Comparison of ENCODE assay signal across 1 cellular context in genomic region chr1:150997126-150997872, GRCh38.
TF ChIP-seq lines count a peak whose summit lies in the region.

No MANE protein-coding gene starts in this region.

TF ChIP-seq in IMR-90, 13 proteins besides CTCF, POLR2A, EP300 and RAD21:
- TF ChIP-seq RCOR1 (IDR thresholded peaks at IDR 0.05; ENCODE audit: insufficient replicate concordance, low read length): no peak
- TF ChIP-seq BHLHE40 (IDR thresholded peaks at IDR 0.05; ENCODE audit: low read depth, low read length): no peak
- no peak for TF ChIP-seq FOS (IDR thresholded peaks at IDR 0.05; ENCODE audit: low read depth, low read length)
- no peak for TF ChIP-seq USF2 (IDR thresholded peaks at IDR 0.05; ENCODE audit: low read depth, low read length)
- no peak for TF ChIP-seq ELK1 (IDR thresholded peaks at IDR 0.05; ENCODE audit: borderline replicate concordance, low read depth, low read length)
- TF ChIP-seq RFX5 (IDR thresholded peaks at IDR 0.05; ENCODE audit: low read depth, low read length): no peak
- TF ChIP-seq SMC3 (IDR thresholded peaks at IDR 0.05; ENCODE audit: low read depth, low read length): no peak
- TF ChIP-seq CHD1 (IDR thresholded peaks at IDR 0.05; ENCODE audit: low read depth, low read length): no peak
- TF ChIP-seq NFE2L2 (IDR thresholded peaks at IDR 0.05; ENCODE audit: low read depth, low read length): no peak
- no peak for TF ChIP-seq CEBPB (IDR thresholded peaks at IDR 0.05; ENCODE audit: low read depth, low read length)
- TF ChIP-seq MAZ (IDR thresholded peaks at IDR 0.05; ENCODE audit: borderline replicate concordance, low read depth, low read length): no peak
- no peak for TF ChIP-seq MAFK (IDR thresholded peaks at IDR 0.05; ENCODE audit: low read depth, low read length)
- TF ChIP-seq MXI1 (IDR thresholded peaks at IDR 0.05; ENCODE audit: borderline replicate concordance, low read depth, low read length): no peak
